Comparison of ENCODE assay signal across 8 cellular contexts in genomic region chr1:155744711-155745283, GRCh38. TPM values are rescaled to one million over a fixed set of nuclear protein-coding genes. Genes with fewer than 3 reads are reported as not detected.
A peak's percentile ranks its signal among the peaks of the same experiment; 100 is the strongest.
DNase-seq lines count a peak whose midpoint lies in the region; ATAC-seq and TF ChIP-seq lines count a peak whose summit lies in the region.

No MANE protein-coding gene starts in this region.

- no peaks in the 10 kb centered on the region for H3K36me3 Mint-ChIP-seq in activated T-cell treated with anti-CD3 and anti-CD28 coated beads, Interleukin-2, amount 50 U/mL, for 72 hours (ENCODE audit: insufficient read depth in 2 of 2)

- H3K4me3 ChIP-seq in astrocyte of the cerebellum (ENCODE audit: low read depth, low read length), result peak overlapping the region; percentile 48
- peak overlapping the region; percentile 63 for H3K4me3 ChIP-seq in lower lobe of right lung
- peak overlapping the region; percentile 54 to 76 (median 66) for H3K4me3 ChIP-seq in transverse colon

- peak overlapping the region; percentile 88 to 96 for H3K4me3 Mint-ChIP-seq in activated T-cell treated with anti-CD3 and anti-CD28 coated beads, Interleukin-2, amount 50 U/mL, for 72 hours

- no peaks in the 10 kb centered on the region for H3K9me3 Mint-ChIP-seq in activated T-cell treated with anti-CD3 and anti-CD28 coated beads, Interleukin-2, amount 50 U/mL, for 72 hours

- H3K27ac ChIP-seq in lower lobe of right lung (peak overlapping the region; percentile 71), transverse colon (peak overlapping the region; percentile 81 to 89 (median 86))

- no peak for ATAC-seq in activated T-cell treated with anti-CD3 and anti-CD28 coated beads, Interleukin-2, amount 50 U/mL, for 72 hours (replicated peaks in 1 of 2)
- ATAC-seq in lower lobe of right lung (no peak), HG03135 (IDR thresholded peaks at IDR 0.05; ENCODE audit: unreplicated experiment) (no peak)

- H3K36me3 ChIP-seq in lower lobe of right lung, result peaks cover 16% of the 10 kb centered on the region
- no peaks in the 10 kb centered on the region for H3K36me3 ChIP-seq in transverse colon

- no peak for TF ChIP-seq POLR2A in transverse colon (IDR thresholded peaks at IDR 0.05)

- no peaks in the 10 kb centered on the region for H3K27me3 Mint-ChIP-seq in activated T-cell treated with anti-CD3 and anti-CD28 coated beads, Interleukin-2, amount 50 U/mL, for 72 hours (ENCODE audit: low read depth)

- H3K9me3 ChIP-seq in lower lobe of right lung, result no peaks in the 10 kb centered on the region
- no peaks in the 10 kb centered on the region for H3K9me3 ChIP-seq in transverse colon

- no peak for DNase-seq in activated T-cell treated with anti-CD3 and anti-CD28 coated beads, Interleukin-2, amount 50 U/mL, for 72 hours
- no peak for DNase-seq in activated T-cell treated with anti-CD3 and anti-CD28 coated beads, Interleukin-2, amount 50 U/mL, for 1 hour
- DNase-seq in astrocyte of the cerebellum (ENCODE audit: low read depth) (no peak), lower lobe of right lung (no peak), transverse colon (no peak), NCI-H1092 (lab: John Stamatoyannopoulos, UW) (no peak), OCI-M2 (lab: John Stamatoyannopoulos, UW; ENCODE audit: unreplicated experiment) (no peak)

- H3K4me1 ChIP-seq in lower lobe of right lung, result peaks cover 6% of the 10 kb centered on the region
- peaks cover 0 to 7% (median 5%) of the 10 kb centered on the region in 4 donors for H3K4me1 ChIP-seq in transverse colon

- no peak for TF ChIP-seq EP300 in transverse colon (IDR thresholded peaks at IDR 0.05; ENCODE audit: low read depth)

- peaks cover 10% of the 10 kb centered on the region for H3K4me1 Mint-ChIP-seq in activated T-cell treated with anti-CD3 and anti-CD28 coated beads, Interleukin-2, amount 50 U/mL, for 72 hours (ENCODE audit: low read depth)

- peak overlapping the region; percentile 98 for H3K27ac Mint-ChIP-seq in activated T-cell treated with anti-CD3 and anti-CD28 coated beads, Interleukin-2, amount 50 U/mL, for 72 hours

- no peak for TF ChIP-seq CTCF in astrocyte of the cerebellum (IDR thresholded peaks at IDR 0.05; ENCODE audit: low read depth, low read length, missing control alignments)
- no peak for TF ChIP-seq CTCF in lower lobe of right lung (IDR thresholded peaks at IDR 0.05)
- no peak for TF ChIP-seq CTCF in transverse colon (IDR thresholded peaks at IDR 0.05)

- no peaks in the 10 kb centered on the region for H3K27me3 ChIP-seq in lower lobe of right lung (ENCODE audit: low read depth)
- no peaks in the 10 kb centered on the region for H3K27me3 ChIP-seq in transverse colon

- intact Hi-C loops in lower lobe of right lung (cut with DNase I), result no loop called here
- intact Hi-C loops in transverse colon (cut with DNase I; ENCODE audit: low total_unique reads), result no loop called here

- in situ Hi-C loops in astrocyte of the cerebellum (cut with HindIII; ENCODE audit: low sequenced_read_pairs), result no loop called here
- in situ Hi-C loops in transverse colon (cut with MboI; ENCODE audit: low pct_ligation_motif_present in 1 of 4, low pct_unique_long_range_greater_than_20kb in 1 of 4, low sequenced_read_pairs in 3 of 4), result no loop called here

- WGBS in transverse colon (ENCODE audit: low coverage in 1 of 2), 2 donors, result 67 to 75% methylated on average over 3 to 9 of the region's 9 CpGs

RNA-seq across cellular contexts. Expression of gene DAP3, which starts 55.9 kb away (rescaled TPM):
- 100 to 1,000 TPM; 123 to 135 TPM for total RNA-seq in activated T-cell treated with anti-CD3 and anti-CD28 coated beads, Interleukin-2, amount 50 U/mL, for 72 hours
- total RNA-seq in lower lobe of right lung (77.7 TPM), transverse colon (100 to 1,000 TPM in 2 of 4 donors, 10 to 100 TPM in 2; 81.9 to 134 (median 106) TPM)

RNA-seq across cellular contexts. Expression of gene YY1AP1, which starts 56.2 kb away (rescaled TPM):
- total RNA-seq in activated T-cell treated with anti-CD3 and anti-CD28 coated beads, Interleukin-2, amount 50 U/mL, for 72 hours, result 10 to 100 TPM; 94.5 to 98.9 TPM
- 55.3 TPM for total RNA-seq in lower lobe of right lung
- 100 to 1,000 TPM in 1 of 4 donors, 10 to 100 TPM in 3; 84.0 to 198 (median 92.1) TPM for total RNA-seq in transverse colon
